ENCODE assay signal across 1 cellular context in genomic region chr2:218986148-218986761, GRCh38.
TF ChIP-seq lines count a peak whose summit lies in the region.

No MANE protein-coding gene starts in this region.

TF ChIP-seq in SK-N-SH treated with all-trans-retinoic acid at 6 μM for 48 hours, 23 proteins besides CTCF, POLR2A, EP300 and RAD21 (continued from another document):
- TF ChIP-seq CREB5 (CRISPR knock-in tag; IDR thresholded peaks at IDR 0.05; ENCODE audit: low read depth), result no peak
